12 cellular contexts compared by ENCODE assay signal in the genomic region with DNA sequence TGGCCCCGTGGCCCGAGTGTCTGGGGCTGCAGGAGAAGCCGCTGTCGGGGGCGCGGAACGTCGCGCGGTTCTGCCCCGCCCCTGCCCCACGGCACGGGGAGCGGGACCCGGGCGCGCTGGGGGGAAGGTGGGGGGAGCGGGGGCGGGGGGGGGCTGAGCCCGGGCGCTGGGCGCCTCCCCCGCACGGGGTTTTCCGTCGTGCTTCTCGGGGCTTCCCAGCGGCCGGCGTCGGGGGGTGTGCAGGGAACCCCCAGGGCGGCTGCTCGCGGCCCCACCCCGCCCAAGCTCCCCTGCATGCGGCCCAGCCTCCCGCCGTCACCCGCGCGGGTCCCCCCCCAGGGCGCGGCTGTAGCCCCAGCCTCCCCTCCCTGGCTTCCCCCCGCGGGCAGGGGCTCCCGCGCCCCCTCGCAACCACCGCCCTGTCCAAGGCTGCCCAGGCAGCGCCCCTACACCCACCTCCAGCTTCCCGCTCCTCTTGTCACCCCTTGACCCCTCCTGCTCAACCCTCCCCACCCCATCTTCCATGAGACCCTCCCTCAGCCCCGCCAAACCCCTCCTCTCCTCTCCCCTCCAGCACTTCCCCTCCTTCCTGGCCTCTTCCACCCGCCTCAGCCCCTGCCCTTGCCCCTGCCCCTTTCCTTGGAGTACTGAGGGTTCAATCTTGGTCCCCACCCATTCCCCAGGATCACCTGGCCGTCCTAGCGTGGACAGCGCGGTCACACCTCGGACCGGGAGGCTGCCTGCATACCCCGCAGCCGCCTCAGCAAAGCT. TPM values are rescaled to one million over a fixed set of nuclear protein-coding genes. Genes with fewer than 3 reads are reported as not detected.
A peak's percentile ranks its signal among the peaks of the same experiment; 100 is the strongest.
DNase-seq lines count a peak whose midpoint lies in the region; ATAC-seq and TF ChIP-seq lines count a peak whose summit lies in the region.
"Had no signal": no experiment of that assay in that cellular context is flagged by ENCODE, and none has a peak within 500 bp of the region (broad histone marks: within the 10 kb centered on the region; RNA-seq: fewer than 3 reads in every experiment).

No MANE protein-coding gene starts in this region.

- H3K36me3 Mint-ChIP-seq in CD4-positive, CD25-positive, alpha-beta regulatory T cell = no peaks in the 10 kb centered on the region
- H3K36me3 Mint-ChIP-seq in activated naive CD4-positive, alpha-beta T cell treated with anti-CD3 and anti-CD28 coated beads, Interleukin-2, amount 50 U/mL, for 24 hours = no peaks in the 10 kb centered on the region
- H3K36me3 Mint-ChIP-seq in natural killer cell = no peaks in the 10 kb centered on the region

- peak overlapping the region in 3 of 4 donors; percentile 44 to 79 (median 68) for H3K4me3 Mint-ChIP-seq in CD4-positive, CD25-positive, alpha-beta regulatory T cell
- peak overlapping the region; percentile 33 for H3K4me3 Mint-ChIP-seq in activated naive CD4-positive, alpha-beta T cell treated with anti-CD3 and anti-CD28 coated beads, Interleukin-2, amount 50 U/mL, for 24 hours
- no peak overlapping the region for H3K4me3 Mint-ChIP-seq in natural killer cell

- peaks cover 4% of the 10 kb centered on the region for H3K27me3 Mint-ChIP-seq in CD4-positive, CD25-positive, alpha-beta regulatory T cell
- H3K27me3 Mint-ChIP-seq in activated naive CD4-positive, alpha-beta T cell treated with anti-CD3 and anti-CD28 coated beads, Interleukin-2, amount 50 U/mL, for 24 hours = no peaks in the 10 kb centered on the region
- peaks cover 9 to 20% of the 10 kb centered on the region in 2 donors for H3K27me3 Mint-ChIP-seq in natural killer cell (ENCODE audit: low read depth in 2 of 2)

- H3K4me1 ChIP-seq in CD4-positive, CD25-positive, alpha-beta regulatory T cell (ENCODE audit: control insufficient read depth, insufficient read depth, low read length, poor library complexity, severe bottlenecking) = peaks cover 46% of the 10 kb centered on the region
- H3K4me1 ChIP-seq in OCI-LY3 (ENCODE audit: low read length) (peaks cover 39% of the 10 kb centered on the region), esophagus squamous epithelium (peaks cover 11 to 32% (median 19%) of the 10 kb centered on the region in 3 donors)

- TF ChIP-seq POLR2A in esophagus squamous epithelium (IDR thresholded peaks at IDR 0.05) = no peak

- ATAC-seq in CD4-positive, CD25-positive, alpha-beta regulatory T cell (ENCODE audit: low read depth in 2 of 2) = peak; percentile 39 to 52
- ATAC-seq in natural killer cell (peak; percentile 86 to 96 (median 94)), HG02678 (IDR thresholded peaks at IDR 0.05; ENCODE audit: unreplicated experiment) (no peak)
- ATAC-seq: left lobe of liver had no signal

- H3K4me2 ChIP-seq in OCI-LY3 (ENCODE audit: low read length) = peak overlapping the region; percentile 93

- no peaks in the 10 kb centered on the region for H3K27me3 ChIP-seq in CD4-positive, CD25-positive, alpha-beta regulatory T cell (ENCODE audit: control insufficient read depth, insufficient read depth, low read length)
- H3K27me3 ChIP-seq in OCI-LY3 (ENCODE audit: low read depth, low read length) (no peaks in the 10 kb centered on the region), esophagus squamous epithelium (peaks cover 22 to 80% (median 38%) of the 10 kb centered on the region in 4 donors)

- H4K20me1 ChIP-seq in OCI-LY3 (ENCODE audit: insufficient read depth, low read length) = no peaks in the 10 kb centered on the region

- peak in 2 of 3 donors; percentile 47 to 63 for DNase-seq in CD4-positive, CD25-positive, alpha-beta regulatory T cell
- DNase-seq in natural killer cell = peak; percentile 59
- DNase-seq in NCI-H1048 (lab: John Stamatoyannopoulos, UW) = no peak
- DNase-seq in esophagus squamous epithelium (lab: John Stamatoyannopoulos, UW) = no peak
- DNase-seq in DMS53 treated with DMSO at 0.1 percent for 48 hours (lab: John Stamatoyannopoulos, UW; ENCODE audit: unreplicated experiment) = no peak
- DNase-seq: NCI-H2081 treated with DMSO at 0.1 percent for 48 hours had no signal

- no peaks in the 10 kb centered on the region for H3K79me2 ChIP-seq in OCI-LY3 (ENCODE audit: low read length)

- H3K27ac ChIP-seq in CD4-positive, CD25-positive, alpha-beta regulatory T cell (ENCODE audit: insufficient read depth, low read length, poor library complexity, severe bottlenecking) = peak overlapping the region; percentile 77
- H3K27ac ChIP-seq in OCI-LY3 (ENCODE audit: low read length) (peak overlapping the region; percentile 43), esophagus squamous epithelium (no peak overlapping the region)
- H3K27ac ChIP-seq: VCaP had no signal

- H3K4me1 Mint-ChIP-seq in CD4-positive, CD25-positive, alpha-beta regulatory T cell = peaks cover 0 to 25% (median 5%) of the 10 kb centered on the region in 4 donors
- H3K4me1 Mint-ChIP-seq in activated naive CD4-positive, alpha-beta T cell treated with anti-CD3 and anti-CD28 coated beads, Interleukin-2, amount 50 U/mL, for 24 hours = peaks cover 10% of the 10 kb centered on the region
- H3K4me1 Mint-ChIP-seq in natural killer cell = peaks cover 0 to 11% of the 10 kb centered on the region in 2 donors

- no peak overlapping the region for H3K4me3 ChIP-seq in CD4-positive, CD25-positive, alpha-beta regulatory T cell (ENCODE audit: low read depth, low read length)
- peak overlapping the region; percentile 82 for H3K4me3 ChIP-seq in OCI-LY3 (ENCODE audit: low read length)
- peak overlapping the region in 2 of 4 donors; percentile 19 to 50 for H3K4me3 ChIP-seq in esophagus squamous epithelium

- H3K9me3 Mint-ChIP-seq in CD4-positive, CD25-positive, alpha-beta regulatory T cell = no peaks in the 10 kb centered on the region
- no peaks in the 10 kb centered on the region for H3K9me3 Mint-ChIP-seq in activated naive CD4-positive, alpha-beta T cell treated with anti-CD3 and anti-CD28 coated beads, Interleukin-2, amount 50 U/mL, for 24 hours
- no peaks in the 10 kb centered on the region for H3K9me3 Mint-ChIP-seq in natural killer cell

- no peaks in the 10 kb centered on the region for H3K9me3 ChIP-seq in CD4-positive, CD25-positive, alpha-beta regulatory T cell (ENCODE audit: control insufficient read depth in 2 of 2, low read length in 2 of 2)
- H3K9me3 ChIP-seq in OCI-LY3 (ENCODE audit: insufficient read depth, low read length) (no peaks in the 10 kb centered on the region), esophagus squamous epithelium (no peaks in the 10 kb centered on the region)

- H3K9ac ChIP-seq in OCI-LY3 (ENCODE audit: low read length) = peak overlapping the region; percentile 83

- TF ChIP-seq CTCF in OCI-LY3 (IDR thresholded peaks at IDR 0.05; ENCODE audit: low read depth, low read length) (no peak), natural killer cell (IDR thresholded peaks at IDR 0.05) (no peak), esophagus squamous epithelium (IDR thresholded peaks at IDR 0.05) (no peak)

- H2AFZ ChIP-seq in OCI-LY3 (ENCODE audit: low read depth, low read length) = peak overlapping the region; percentile 54; the same call in 1 of the 2 replicates

- intact Hi-C loops in natural killer cell (cut with micrococcal nuclease) (no loop called here), esophagus squamous epithelium (cut with DNase I) (no loop called here)

- peak overlapping the region; percentile 29 to 74 (median 55) for H3K27ac Mint-ChIP-seq in CD4-positive, CD25-positive, alpha-beta regulatory T cell
- H3K27ac Mint-ChIP-seq in activated naive CD4-positive, alpha-beta T cell treated with anti-CD3 and anti-CD28 coated beads, Interleukin-2, amount 50 U/mL, for 24 hours = no peak overlapping the region
- H3K27ac Mint-ChIP-seq in natural killer cell = peak overlapping the region in 1 of 2 donors; percentile 80

- 3 to 4% methylated on average over 11 to 12 of the region's 61 CpGs for WGBS in esophagus squamous epithelium, 2 donors

- H3K36me3 ChIP-seq in CD4-positive, CD25-positive, alpha-beta regulatory T cell (ENCODE audit: control insufficient read depth, insufficient read depth, low read length) = no peaks in the 10 kb centered on the region
- H3K36me3 ChIP-seq in OCI-LY3 (replicated peaks; ENCODE audit: low read depth, low read length) (no peaks in the 10 kb centered on the region), esophagus squamous epithelium (no peaks in the 10 kb centered on the region)

RNA-seq across cellular contexts. Expression of a gene that starts 1.7 kb away (rescaled TPM):
- total RNA-seq in CD4-positive, CD25-positive, alpha-beta regulatory T cell = 0.57 TPM
- under 1 TPM in 1 of 4 donors, not detected in 3; 0.07 TPM for polyA plus RNA-seq in CD4-positive, CD25-positive, alpha-beta regulatory T cell
- not detected for total RNA-seq in natural killer cell
- not detected for total RNA-seq in esophagus squamous epithelium
- total RNA-seq: left lobe of liver had no signal
- polyA plus RNA-seq: BJ had no signal

RNA-seq across cellular contexts. Expression of a gene that starts 47.2 kb away (rescaled TPM):
- not detected for total RNA-seq in CD4-positive, CD25-positive, alpha-beta regulatory T cell
- not detected for polyA plus RNA-seq in CD4-positive, CD25-positive, alpha-beta regulatory T cell
- total RNA-seq in natural killer cell = not detected
- total RNA-seq in esophagus squamous epithelium = not detected
- total RNA-seq: left lobe of liver had no signal
- polyA plus RNA-seq: BJ had no signal

RNA-seq across cellular contexts. Expression of a gene that starts 50.3 kb away (rescaled TPM):
- 294 TPM for total RNA-seq in CD4-positive, CD25-positive, alpha-beta regulatory T cell
- polyA plus RNA-seq in CD4-positive, CD25-positive, alpha-beta regulatory T cell = 10 to 100 TPM; 34.0 to 47.1 (median 40.3) TPM
- total RNA-seq in natural killer cell (100 to 1,000 TPM; 107 to 130 (median 129) TPM), esophagus squamous epithelium (10 to 100 TPM; 43.8 to 75.7 (median 52.1) TPM)

Comparison
In these comparisons a context has a peak if more than half of its experiments do, and no peak if none do; other contexts are left out.
1. DNase-seq: peak in CD4-positive, CD25-positive, alpha-beta regulatory T cell (2 of 3) and natural killer cell (single experiment); none in NCI-H1048 (single experiment), esophagus squamous epithelium (single experiment) and DMS53 treated with DMSO at 0.1 percent for 48 hours (single experiment).
2. H3K27ac ChIP-seq: peak in CD4-positive, CD25-positive, alpha-beta regulatory T cell (single experiment) and OCI-LY3 (single experiment); none in esophagus squamous epithelium (0 of 4).